ENCODE assay signal across 8 cellular contexts in genomic region chr6:33200234-33201146, GRCh38. TPM values are rescaled to one million over a fixed set of nuclear protein-coding genes. Genes with fewer than 3 reads are reported as not detected.
DNase-seq lines count a peak whose midpoint lies in the region; ATAC-seq, FAIRE-seq and TF ChIP-seq lines count a peak whose summit lies in the region.

TSS of gene RXRB (minus strand) at chr6:33200665. CDS start at chr6:33200476, 189 bp downstream.
TSS of gene SLC39A7 (plus strand) at chr6:33200867. CDS start at chr6:33201246, 379 bp downstream.

- TF ChIP-seq POLR2A in GM12891 (IDR thresholded peaks at IDR 0.05; ENCODE audit: low read depth, low read length) (peak; percentile 93), upper lobe of left lung (IDR thresholded peaks at IDR 0.05) (peak in 2 of 4 donors; percentile 79 to 88)

- peak in 2 of 6 experiments; percentile 10 to 21 for TF ChIP-seq CTCF in upper lobe of left lung (IDR thresholded peaks at IDR 0.05)

- no peaks in the 10 kb centered on the region for H3K27me3 ChIP-seq in upper lobe of left lung

- H3K4me1 ChIP-seq in upper lobe of left lung, result peaks cover 49 to 68% (median 53%) of the 10 kb centered on the region in 4 donors

- FAIRE-seq in GM12891 (lab: Jason Lieb, UNC), result peak; percentile 96

- H3K9me3 ChIP-seq in upper lobe of left lung, result no peaks in the 10 kb centered on the region

- no peak for TF ChIP-seq EP300 in upper lobe of left lung (IDR thresholded peaks at IDR 0.05)

- H3K4me3 ChIP-seq in upper lobe of left lung, result peak within 1 kb of the TSS; percentile 69 to 93 (median 84)

- 1% methylated on average over 34 to 55 of the region's 68 CpGs for WGBS in upper lobe of left lung, 2 donors

- peaks cover 23 to 45% (median 35%) of the 10 kb centered on the region in 4 donors for H3K36me3 ChIP-seq in upper lobe of left lung

- peak; percentile 90 for DNase-seq in GM12891 (ENCODE audit: insufficient read length, low spot score)
- peak; percentile 91 for DNase-seq in NCI-H187 treated with DMSO at 0.1 percent for 48 hours (lab: John Stamatoyannopoulos, UW)
- DNase-seq in T-helper 2 cell, result peak; percentile 96 to 99 (median 98)
- peak; percentile 80 to 99 (median 96) for DNase-seq in amygdala (lab: John Stamatoyannopoulos, UW)
- peak; percentile 100 for DNase-seq in left cardiac atrium
- DNase-seq in posterior vena cava (ENCODE audit: low spot score), result peak; percentile 100
- peak; percentile 95 to 99 for DNase-seq in upper lobe of left lung

- ATAC-seq in HG02885 (IDR thresholded peaks at IDR 0.05; ENCODE audit: poor library complexity, unreplicated experiment) (peak; percentile 52), left cardiac atrium (peak; percentile 88 to 90), upper lobe of left lung (ENCODE audit: low FRiP score in 2 of 2) (peak; percentile 93)

- intact Hi-C loops in left cardiac atrium (cut with DNase I) (no loop called here), posterior vena cava (cut with DNase I) (no loop called here)

- H3K27ac ChIP-seq in upper lobe of left lung, result peak within 1 kb of the TSS; percentile 97 to 99 (median 98)

TF ChIP-seq in GM12891, 5 proteins besides CTCF, POLR2A, EP300 and RAD21:
- TF ChIP-seq POLR2AphosphoS5 (IDR thresholded peaks at IDR 0.05; ENCODE audit: low read depth, low read length), result peak; percentile 92
- peak; percentile 51 for TF ChIP-seq SPI1 (IDR thresholded peaks at IDR 0.05; ENCODE audit: low read depth, low read length)
- TF ChIP-seq POU2F2 (IDR thresholded peaks at IDR 0.05; ENCODE audit: low read depth, low read length), result peak; percentile 54; the same call in 1 of the 2 replicates
- TF ChIP-seq TAF1 (IDR thresholded peaks at IDR 0.05; ENCODE audit: low read depth, low read length), result peak; percentile 95
- no peak for TF ChIP-seq PAX5 (IDR thresholded peaks at IDR 0.05; ENCODE audit: insufficient read depth, low read length, severe bottlenecking)

RNA-seq across cellular contexts. Expression of gene RXRB, which starts in this region (rescaled TPM):
- polyA plus RNA-seq in GM12891 (2012; ENCODE audit: low read depth, missing spikeins), result 22.0 TPM
- 10 to 100 TPM; 32.5 to 39.5 TPM for total RNA-seq in left cardiac atrium
- total RNA-seq in posterior vena cava, result 10 to 100 TPM; 31.3 to 31.7 TPM
- 10 to 100 TPM; 19.3 to 67.1 (median 48.4) TPM for total RNA-seq in upper lobe of left lung

RNA-seq across cellular contexts. Expression of gene SLC39A7, which starts in this region (rescaled TPM):
- polyA plus RNA-seq in GM12891 (2012; ENCODE audit: low read depth, missing spikeins), result 42.4 TPM
- total RNA-seq in left cardiac atrium (100 to 1,000 TPM in 1 of 2 donors, 10 to 100 TPM in 1; 80.1 to 132 TPM), posterior vena cava (10 to 100 TPM; 79.4 to 86.2 TPM), upper lobe of left lung (100 to 1,000 TPM in 2 of 6 donors, 10 to 100 TPM in 4; 37.7 to 104 (median 86.7) TPM)

Comparison
In these comparisons a context has a peak if more than half of its experiments do, and no peak if none do; other contexts are left out.
1. Peak in every context shown above with its lines: DNase-seq, ATAC-seq, H3K4me3 ChIP-seq and H3K27ac ChIP-seq.